In genomic region chr3:13716540-13717221, GRCh38 we compare ENCODE assay signal across 31 cellular contexts.
DNase-seq lines count a peak whose midpoint lies in the region; ATAC-seq and TF ChIP-seq lines count a peak whose summit lies in the region.
"Had no signal": no experiment of that assay in that cellular context is flagged by ENCODE, and none has a peak within 500 bp of the region (broad histone marks: within the 10 kb centered on the region; RNA-seq: fewer than 3 reads in every experiment).

No MANE protein-coding gene starts in this region.

- H3K36me3 Mint-ChIP-seq in activated CD8-positive, alpha-beta memory T cell treated with anti-CD3 and anti-CD28 coated beads, Interleukin-2, amount 10 ng/mL, durations not matched to agents 7 days and 5 days, result no peaks in the 10 kb centered on the region
- H3K36me3 Mint-ChIP-seq in progenitor cell of endocrine pancreas (ENCODE audit: insufficient read depth), result no peaks in the 10 kb centered on the region

- no peak for TF ChIP-seq POLR2A in GM18505 (IDR thresholded peaks at IDR 0.05; ENCODE audit: borderline replicate concordance, extremely low read depth, insufficient read depth, insufficient read length)

- H3K4me3 ChIP-seq in coronary artery, result no peak overlapping the region
- no peak overlapping the region for H3K4me3 ChIP-seq in SJCRH30
- H3K4me3 ChIP-seq: A549, breast epithelium, gastroesophageal sphincter, lower lobe of right lung, psoas muscle, skin epidermis, suprapubic skin, vagina had no signal

- no peak for TF ChIP-seq CTCF in coronary artery (IDR thresholded peaks at IDR 0.05)
- TF ChIP-seq CTCF in progenitor cell of endocrine pancreas (IDR thresholded peaks at IDR 0.05; ENCODE audit: unreplicated experiment), result no peak

- H3K27me3 ChIP-seq in SJCRH30, result no peaks in the 10 kb centered on the region
- H3K27me3 ChIP-seq: breast epithelium, gastroesophageal sphincter, neutrophil, suprapubic skin, vagina had no signal

- no peaks in the 10 kb centered on the region for H3K27me3 Mint-ChIP-seq in activated CD8-positive, alpha-beta memory T cell treated with anti-CD3 and anti-CD28 coated beads, Interleukin-2, amount 10 ng/mL, durations not matched to agents 7 days and 5 days
- H3K27me3 Mint-ChIP-seq in progenitor cell of endocrine pancreas, result peaks cover 8% of the 10 kb centered on the region

- no peak for ATAC-seq in activated CD8-positive, alpha-beta memory T cell treated with anti-CD3 and anti-CD28 coated beads, Interleukin-2, amount 10 ng/mL, durations not matched to agents 7 days and 5 days
- ATAC-seq in GM19463 (IDR thresholded peaks at IDR 0.05; ENCODE audit: unreplicated experiment) (no peak), GM18505 (IDR thresholded peaks at IDR 0.05; ENCODE audit: unreplicated experiment) (no peak)
- ATAC-seq: activated T-cell treated with anti-CD3 and anti-CD28 coated beads, Interleukin-2, amount 50 U/mL, for 4 hours; gastroesophageal sphincter; HCT116; lower lobe of right lung; psoas muscle had no signal

- H3K4me1 ChIP-seq in SJCRH30, result no peaks in the 10 kb centered on the region
- H3K4me1 ChIP-seq: A549, breast epithelium, gastroesophageal sphincter, lower lobe of right lung, psoas muscle, suprapubic skin, vagina had no signal

- H3K27ac ChIP-seq in coronary artery, result no peak overlapping the region
- H3K27ac ChIP-seq in SJCRH30, result no peak overlapping the region
- H3K27ac ChIP-seq: A549, breast epithelium, gastroesophageal sphincter, lower lobe of right lung, neutrophil, psoas muscle, skin epidermis, suprapubic skin, vagina had no signal

- H3K27ac Mint-ChIP-seq in activated CD8-positive, alpha-beta memory T cell treated with anti-CD3 and anti-CD28 coated beads, Interleukin-2, amount 10 ng/mL, durations not matched to agents 7 days and 5 days, result no peak overlapping the region
- no peak overlapping the region for H3K27ac Mint-ChIP-seq in progenitor cell of endocrine pancreas

- H3K36me3 ChIP-seq in SJCRH30, result no peaks in the 10 kb centered on the region
- H3K36me3 ChIP-seq: breast epithelium, gastroesophageal sphincter, lower lobe of right lung, neutrophil, suprapubic skin, vagina had no signal

- DNase-seq in activated CD8-positive, alpha-beta memory T cell treated with anti-CD3 and anti-CD28 coated beads, Interleukin-2, amount 10 ng/mL, durations not matched to agents 7 days and 5 days, result peak; percentile 34
- DNase-seq in activated CD8-positive, alpha-beta memory T cell treated with anti-CD3 and anti-CD28 coated beads, Interleukin-2, amount 50 U/mL, for 4 hours, result no peak
- DNase-seq in ELF-1 (ENCODE audit: low read depth, low spot score) (peak; percentile 47), coronary artery (ENCODE audit: low spot score) (peak; percentile 21), progenitor cell of endocrine pancreas (ENCODE audit: low spot score, unreplicated experiment) (peak; percentile 6), SJCRH30 (no peak)
- DNase-seq: activated CD4-positive, alpha-beta T cell treated with anti-CD3 and anti-CD28 coated beads, Interleukin-2, amount 50 U/mL, for 48 hours; activated naive CD4-positive, alpha-beta T cell; activated T-cell treated with anti-CD3 and anti-CD28 coated beads, Interleukin-2, amount 50 U/mL, for 4 hours; amygdala; COR-L47; cortex of kidney; DND-41; lower lobe of right lung; NCI-H1105 treated with DMSO at 0.1 percent for 48 hours; NCI-H2029 treated with DMSO at 0.1 percent for 48 hours; NCI-H226; psoas muscle; RPMI8226; stimulated activated CD4-positive, alpha-beta T cell treated with anti-CD3 and anti-CD28 coated beads, Interleukin-1b, Interleukin-23, amount 100 ng/mL, for 48 hours; T-helper 9 cell had no signal

- H3K4me3 Mint-ChIP-seq in activated CD8-positive, alpha-beta memory T cell treated with anti-CD3 and anti-CD28 coated beads, Interleukin-2, amount 10 ng/mL, durations not matched to agents 7 days and 5 days, result no peak overlapping the region
- H3K4me3 Mint-ChIP-seq in progenitor cell of endocrine pancreas (ENCODE audit: low read depth), result no peak overlapping the region
- H3K4me3 Mint-ChIP-seq: activated T-cell treated with anti-CD3 and anti-CD28 coated beads, Interleukin-2, amount 50 U/mL, for 4 hours had no signal

- H3K9me3 ChIP-seq in SJCRH30 (replicated peaks), result no peaks in the 10 kb centered on the region
- H3K9me3 ChIP-seq: breast epithelium, lower lobe of right lung, neutrophil, psoas muscle, suprapubic skin, vagina had no signal

- H3K9me3 Mint-ChIP-seq in activated CD8-positive, alpha-beta memory T cell treated with anti-CD3 and anti-CD28 coated beads, Interleukin-2, amount 10 ng/mL, durations not matched to agents 7 days and 5 days (ENCODE audit: low read depth), result no peaks in the 10 kb centered on the region
- H3K9me3 Mint-ChIP-seq in progenitor cell of endocrine pancreas (ENCODE audit: low read depth), result peaks cover 20% of the 10 kb centered on the region

- CTCF ChIA-PET in activated CD8-positive, alpha-beta memory T cell treated with anti-CD3 and anti-CD28 coated beads, Interleukin-2, amount 10 ng/mL, durations not matched to agents 7 days and 5 days (lab: Charles Lee), result no interaction called here

- no peaks in the 10 kb centered on the region for H3K4me1 Mint-ChIP-seq in activated CD8-positive, alpha-beta memory T cell treated with anti-CD3 and anti-CD28 coated beads, Interleukin-2, amount 10 ng/mL, durations not matched to agents 7 days and 5 days
- H3K4me1 Mint-ChIP-seq in progenitor cell of endocrine pancreas (ENCODE audit: low read depth), result no peaks in the 10 kb centered on the region

Comparison
In these comparisons a context has a peak if more than half of its experiments do, and no peak if none do; other contexts are left out.
1. DNase-seq: peak in activated CD8-positive, alpha-beta memory T cell treated with anti-CD3 and anti-CD28 coated beads, Interleukin-2, amount 10 ng/mL, durations not matched to agents 7 days and 5 days (single experiment), ELF-1 (single experiment), coronary artery (single experiment) and progenitor cell of endocrine pancreas (single experiment); none in activated CD8-positive, alpha-beta memory T cell treated with anti-CD3 and anti-CD28 coated beads, Interleukin-2, amount 50 U/mL, for 4 hours (single experiment) and SJCRH30 (0 of 2).